ENCODE assay signal across 8 cellular contexts in genomic region chr16:72467157-72467759, GRCh38.
A peak's percentile ranks its signal among the peaks of the same experiment; 100 is the strongest.
DNase-seq lines count a peak whose midpoint lies in the region; ATAC-seq lines count a peak whose summit lies in the region.

No MANE protein-coding gene starts in this region.

- intact Hi-C loops in activated CD4-positive, alpha-beta T cell treated with anti-CD3 and anti-CD28 coated beads, Interleukin-2, amount 10 ng/mL, durations not matched to agents 24 days and 14 days (cut with micrococcal nuclease): loop anchor here (2.0 kb wide), 1 partner anchor 66 kb away; no protein-coding TSS in a partner anchor

- H3K9ac ChIP-seq in neuronal stem cell (ENCODE audit: low read depth, low read length, poor library complexity): no peak overlapping the region

- H4K91ac ChIP-seq in neuronal stem cell (ENCODE audit: low read depth, low read length, poor library complexity): no peak overlapping the region

- no CpG with 5 or more reads among the region's 3 CpGs for WGBS in neuronal stem cell (ENCODE audit: extremely low coverage in 2 of 2, insufficient read length in 2 of 2, insufficient replicate concordance in 1 of 2), 2 donors

- ATAC-seq in HG03571 (IDR thresholded peaks at IDR 0.05; ENCODE audit: unreplicated experiment) (peak; percentile 53), HG03135 (IDR thresholded peaks at IDR 0.05; ENCODE audit: unreplicated experiment) (no peak)

- no peak overlapping the region for H2AK5ac ChIP-seq in neuronal stem cell (ENCODE audit: low read depth, low read length)

- H3K18ac ChIP-seq in neuronal stem cell (ENCODE audit: low read length): no peak overlapping the region

- H3K4ac ChIP-seq in neuronal stem cell (ENCODE audit: low read length): no peak overlapping the region

- H4K8ac ChIP-seq in neuronal stem cell (ENCODE audit: low read depth, low read length): no peak overlapping the region

- no peak overlapping the region for H2BK120ac ChIP-seq in neuronal stem cell (ENCODE audit: low read depth, low read length)

- H3K36me3 Mint-ChIP-seq in activated CD4-positive, alpha-beta T cell treated with anti-CD3 and anti-CD28 coated beads, Interleukin-2, amount 10 ng/mL, durations not matched to agents 24 days and 14 days (ENCODE audit: low read depth): no peaks in the 10 kb centered on the region

- no peak overlapping the region for H3K4me2 ChIP-seq in neuronal stem cell (ENCODE audit: insufficient read depth, low read length, poor library complexity, severe bottlenecking)

- DNase-seq in DMS153 treated with DMSO at 0.1 percent for 48 hours (lab: John Stamatoyannopoulos, UW; ENCODE audit: unreplicated experiment): peak; percentile 35
- peak; percentile 46 for DNase-seq in NOMO-1 treated with DMSO at 0.1 percent for 48 hours (lab: John Stamatoyannopoulos, UW; ENCODE audit: unreplicated experiment)
- peak; percentile 33 to 68 for DNase-seq in dermis microvascular lymphatic vessel endothelial cell (ENCODE audit: low read depth in 2 of 2)
- DNase-seq in neuronal stem cell (ENCODE audit: low spot score): peak; percentile 11
- DNase-seq in activated CD4-positive, alpha-beta T cell treated with anti-CD3 and anti-CD28 coated beads, Interleukin-2, amount 10 ng/mL, durations not matched to agents 24 days and 14 days: no peak
- no peak for DNase-seq in NCI-H1048 (lab: John Stamatoyannopoulos, UW)

- H3K27me3 Mint-ChIP-seq in activated CD4-positive, alpha-beta T cell treated with anti-CD3 and anti-CD28 coated beads, Interleukin-2, amount 10 ng/mL, durations not matched to agents 24 days and 14 days: peaks cover 3% of the 10 kb centered on the region

- no peak overlapping the region for H2BK15ac ChIP-seq in neuronal stem cell (ENCODE audit: low read length)

- peaks cover 4 to 9% of the 10 kb centered on the region in 2 donors for H3K4me1 ChIP-seq in neuronal stem cell (ENCODE audit: control insufficient read depth in 2 of 2, insufficient read depth in 1 of 2, low read depth in 1 of 2, low read length in 2 of 2)

- no peak overlapping the region for H3K4me3 Mint-ChIP-seq in activated CD4-positive, alpha-beta T cell treated with anti-CD3 and anti-CD28 coated beads, Interleukin-2, amount 10 ng/mL, durations not matched to agents 24 days and 14 days

- no peaks in the 10 kb centered on the region for H3K36me3 ChIP-seq in neuronal stem cell (replicated peaks in 1 of 2; ENCODE audit: control insufficient read depth in 2 of 2, insufficient read depth in 2 of 2, low read length in 2 of 2)

- H3K27ac Mint-ChIP-seq in activated CD4-positive, alpha-beta T cell treated with anti-CD3 and anti-CD28 coated beads, Interleukin-2, amount 10 ng/mL, durations not matched to agents 24 days and 14 days: no peak overlapping the region

- no peak overlapping the region for H3K14ac ChIP-seq in neuronal stem cell (ENCODE audit: low read length)

- no peak overlapping the region for H3K4me3 ChIP-seq in neuronal stem cell (ENCODE audit: low read length in 2 of 2)

- H3K9me3 ChIP-seq in neuronal stem cell (replicated peaks in 1 of 2; ENCODE audit: control insufficient read depth in 2 of 2, insufficient read depth in 1 of 2, low read depth in 1 of 2, low read length in 2 of 2): peaks cover 0 to 4% of the 10 kb centered on the region in 2 donors

- H2AFZ ChIP-seq in neuronal stem cell (ENCODE audit: low read length): no peak overlapping the region

- H3K27me3 ChIP-seq in neuronal stem cell (ENCODE audit: control insufficient read depth in 3 of 3, insufficient read depth in 3 of 3, low read depth in 1 of 3, low read length in 3 of 3): no peaks in the 10 kb centered on the region

- H3K23ac ChIP-seq in neuronal stem cell (ENCODE audit: low read depth, low read length, poor library complexity): no peak overlapping the region

- no peaks in the 10 kb centered on the region for H3K9me3 Mint-ChIP-seq in activated CD4-positive, alpha-beta T cell treated with anti-CD3 and anti-CD28 coated beads, Interleukin-2, amount 10 ng/mL, durations not matched to agents 24 days and 14 days

- no peak overlapping the region for H2BK5ac ChIP-seq in neuronal stem cell (ENCODE audit: low read length)

- no peak overlapping the region for H2BK12ac ChIP-seq in neuronal stem cell (ENCODE audit: low read length)

- no peak overlapping the region for H3K27ac ChIP-seq in neuronal stem cell (replicated peaks; ENCODE audit: low read length)

- H3K79me1 ChIP-seq in neuronal stem cell (ENCODE audit: low read depth, low read length): no peaks in the 10 kb centered on the region

- H3K4me1 Mint-ChIP-seq in activated CD4-positive, alpha-beta T cell treated with anti-CD3 and anti-CD28 coated beads, Interleukin-2, amount 10 ng/mL, durations not matched to agents 24 days and 14 days: no peaks in the 10 kb centered on the region

Comparison
In these comparisons a context has a peak if more than half of its experiments do, and no peak if none do; other contexts are left out.
1. DNase-seq: peak in DMS153 treated with DMSO at 0.1 percent for 48 hours (single experiment), NOMO-1 treated with DMSO at 0.1 percent for 48 hours (single experiment), dermis microvascular lymphatic vessel endothelial cell (2 of 2) and neuronal stem cell (single experiment); none in activated CD4-positive, alpha-beta T cell treated with anti-CD3 and anti-CD28 coated beads, Interleukin-2, amount 10 ng/mL, durations not matched to agents 24 days and 14 days (single experiment) and NCI-H1048 (single experiment).